12 cellular contexts compared by ENCODE assay signal in the genomic region with DNA sequence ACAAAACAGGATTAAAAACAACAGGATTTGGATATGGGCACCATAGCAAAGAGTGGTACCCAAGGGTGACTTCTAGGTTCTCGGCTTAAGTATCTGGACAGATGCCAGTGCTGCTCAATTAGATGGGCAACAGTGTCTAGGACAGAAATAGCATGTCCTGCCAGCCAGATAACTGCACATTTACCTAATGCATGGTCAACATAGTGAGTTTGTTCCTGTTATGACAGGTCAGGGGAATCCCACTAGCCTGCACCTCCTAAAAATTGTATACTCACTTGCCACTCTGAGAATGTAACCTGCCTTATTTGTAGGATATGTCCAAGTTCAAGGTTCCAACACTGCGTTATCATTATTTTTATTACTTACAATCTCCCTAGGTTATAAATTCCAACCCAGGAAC.
DNase-seq lines count a peak whose midpoint lies in the region; ATAC-seq and TF ChIP-seq lines count a peak whose summit lies in the region.
"Had no signal": no experiment of that assay in that cellular context is flagged by ENCODE, and none has a peak within 500 bp of the region (broad histone marks: within the 10 kb centered on the region; RNA-seq: fewer than 3 reads in every experiment).

No MANE protein-coding gene starts in this region.

- H3K27ac ChIP-seq in brain microvascular endothelial cell: no peak overlapping the region
- H3K27ac ChIP-seq: adrenal gland had no signal

- in situ Hi-C loops in brain microvascular endothelial cell (cut with HindIII; ENCODE audit: low pct_ligation_motif_present, low sequenced_read_pairs): no loop called here

- no peaks in the 10 kb centered on the region for H3K36me3 ChIP-seq in brain microvascular endothelial cell (replicated peaks)
- H3K36me3 ChIP-seq: adrenal gland had no signal

- ATAC-seq in GM18861 (IDR thresholded peaks at IDR 0.05; ENCODE audit: unreplicated experiment) (peak; percentile 96), GM21381 (IDR thresholded peaks at IDR 0.05; ENCODE audit: unreplicated experiment) (peak; percentile 69), HG02981 (IDR thresholded peaks at IDR 0.05; ENCODE audit: unreplicated experiment) (peak; percentile 81)
- ATAC-seq: Panc1 had no signal

- DNase-seq in NCI-H69 (lab: John Stamatoyannopoulos, UW): peak; percentile 50
- DNase-seq in brain microvascular endothelial cell: no peak
- DNase-seq in DMS 273 treated with DMSO at 0.1 percent for 48 hours (lab: John Stamatoyannopoulos, UW): no peak
- DNase-seq in T-helper 2 cell: no peak
- DNase-seq: adrenal gland; DND-41; effector CD4-positive, alpha-beta T cell; NCI-H1694 treated with DMSO at 0.1 percent for 48 hours had no signal

- no peaks in the 10 kb centered on the region for H3K27me3 ChIP-seq in brain microvascular endothelial cell (replicated peaks)
- H3K27me3 ChIP-seq: adrenal gland had no signal

- TF ChIP-seq CTCF in brain microvascular endothelial cell (IDR thresholded peaks at IDR 0.05; ENCODE audit: low read depth, low read length, missing control alignments): no peak

- no peak overlapping the region for H3K4me3 ChIP-seq in brain microvascular endothelial cell (ENCODE audit: low read depth, low read length)
- H3K4me3 ChIP-seq: adrenal gland had no signal
